8 cellular contexts compared by ENCODE assay signal in the genomic region with DNA sequence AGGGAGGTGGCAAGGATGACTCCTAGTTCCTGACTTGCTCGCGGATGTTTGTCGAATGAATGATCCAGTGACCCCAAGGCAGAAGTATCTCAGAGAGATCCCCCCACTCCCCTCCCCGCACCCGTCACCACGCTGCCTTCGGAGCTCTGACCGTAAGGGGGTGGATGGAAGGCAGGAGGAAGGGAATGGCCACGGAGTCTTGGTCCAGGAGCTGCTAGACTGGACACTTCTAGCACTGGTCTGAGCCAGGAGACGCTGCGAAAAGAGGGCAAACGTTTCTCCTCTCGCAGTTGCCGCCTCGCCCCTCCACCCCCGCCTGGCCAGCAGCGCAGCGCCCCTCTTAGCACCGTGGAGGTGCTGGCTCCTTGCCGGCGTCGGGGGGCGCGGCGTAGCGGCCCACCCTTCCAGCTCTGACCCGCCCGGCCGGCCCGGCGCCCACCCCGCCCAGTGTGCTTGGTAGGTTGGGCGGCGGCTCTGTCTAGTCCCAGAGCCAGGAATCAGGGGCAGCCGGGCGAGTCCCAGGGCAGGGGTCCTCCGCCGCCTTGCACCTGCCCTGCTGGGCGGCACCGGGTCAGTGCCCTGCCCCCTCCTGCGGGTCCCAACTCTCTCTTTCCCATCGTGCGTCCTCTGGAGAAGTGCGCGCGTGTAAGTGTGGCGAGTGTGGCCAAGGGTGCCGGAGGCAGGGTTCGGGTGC. TPM values are rescaled to one million over a fixed set of nuclear protein-coding genes. Genes with fewer than 3 reads are reported as not detected.
DNase-seq lines count a peak whose midpoint lies in the region; ATAC-seq, FAIRE-seq and TF ChIP-seq lines count a peak whose summit lies in the region.

No MANE protein-coding gene starts in this region.

- TF ChIP-seq CTCF in body of pancreas (IDR thresholded peaks at IDR 0.05) = no peak
- TF ChIP-seq CTCF in keratinocyte (optimal IDR thresholded peaks at IDR 0.05 in 1 of 3, IDR thresholded peaks at IDR 0.05 in 1 of 3, conservative IDR thresholded peaks at IDR 0.05 in 1 of 3; ENCODE audit: extremely low read depth in 1 of 3, insufficient read depth in 2 of 3, low read length in 3 of 3) = no peak

- peak overlapping the region; percentile 58 for H3K27ac ChIP-seq in CD4-positive, alpha-beta memory T cell (ENCODE audit: low read depth, low read length)
- peak overlapping the region; percentile 72 to 79 (median 76) for H3K27ac ChIP-seq in body of pancreas
- no peak overlapping the region for H3K27ac ChIP-seq in keratinocyte (ENCODE audit: control insufficient read depth, insufficient read depth, low read length)

- POLR2A ChIA-PET in CD4-positive, alpha-beta memory T cell (lab: Charles Lee; ENCODE audit: partially characterized antibody) = interaction anchor here (1.1 to 4.5 kb wide), 5 partner anchors 11 to 43 kb away, joined by 3 to 51 read pairs (median 19); partner anchors contain the start of genes PIGT and SYS1

- FAIRE-seq in keratinocyte (lab: Jason Lieb, UNC) = no peak

- H3K27ac Mint-ChIP-seq in CD4-positive, alpha-beta memory T cell = peak overlapping the region in 6 of 7 donors; percentile 48 to 82 (median 69)

- H3K27me3 Mint-ChIP-seq in CD4-positive, alpha-beta memory T cell = no peaks in the 10 kb centered on the region

- no peak for DNase-seq in CD4-positive, alpha-beta memory T cell
- DNase-seq in HuH-7.5 (ENCODE audit: low spot score) = peak; percentile 39
- peak in 1 of 4 donors; percentile 18 for DNase-seq in body of pancreas
- no peak for DNase-seq in keratinocyte (ENCODE audit: low read depth, low spot score)
- DNase-seq in stimulated activated naive CD8-positive, alpha-beta T cell treated with anti-CD3 and anti-CD28 coated beads, Interleukin-15, Interleukin-2, amounts not matched to agents 100 U/mL and 50 U/mL, for 24 hours = peak; percentile 19
- DNase-seq in NCI-H510A (lab: John Stamatoyannopoulos, UW) = no peak
- DNase-seq in occipital lobe (lab: John Stamatoyannopoulos, UW) = no peak

- TF ChIP-seq POLR2A in body of pancreas (IDR thresholded peaks at IDR 0.05) = no peak

- peaks cover 12 to 20% (median 15%) of the 10 kb centered on the region in 4 donors for H3K4me1 Mint-ChIP-seq in CD4-positive, alpha-beta memory T cell

- intact Hi-C loops in CD4-positive, alpha-beta memory T cell (cut with micrococcal nuclease) = loop anchor here (1.0 kb wide), 1 partner anchor 31 kb away; no protein-coding TSS in a partner anchor
- intact Hi-C loops in body of pancreas (cut with DNase I) = no loop called here

- H3K4me1 ChIP-seq in CD4-positive, alpha-beta memory T cell (ENCODE audit: insufficient read depth, low read length) = peaks cover 19% of the 10 kb centered on the region
- H3K4me1 ChIP-seq in body of pancreas (peaks cover 19% of the 10 kb centered on the region), keratinocyte (ENCODE audit: control insufficient read depth, extremely low read depth, insufficient read depth, low read length) (peaks cover 4% of the 10 kb centered on the region)

- peak overlapping the region; percentile 86 for H3K4me2 ChIP-seq in keratinocyte (ENCODE audit: control insufficient read depth, extremely low read depth, insufficient read depth, low read depth, low read length)

- peak; percentile 47 for ATAC-seq in body of pancreas
- ATAC-seq in stimulated activated naive CD8-positive, alpha-beta T cell treated with anti-CD3 and anti-CD28 coated beads, Interleukin-15, Interleukin-2, amounts not matched to agents 100 U/mL and 50 U/mL, for 24 hours = peak; percentile 42
- no peak for ATAC-seq in HG02571 (IDR thresholded peaks at IDR 0.05; ENCODE audit: unreplicated experiment)

- H3K36me3 ChIP-seq in CD4-positive, alpha-beta memory T cell (ENCODE audit: insufficient read depth, low read length) = no peaks in the 10 kb centered on the region
- peaks cover 0 to 6% of the 10 kb centered on the region in 2 donors for H3K36me3 ChIP-seq in body of pancreas (replicated peaks in 1 of 2; ENCODE audit: insufficient read depth in 1 of 2, low read depth in 2 of 2)
- H3K36me3 ChIP-seq in keratinocyte (ENCODE audit: control insufficient read depth in 2 of 2, extremely low read depth in 1 of 2, insufficient read depth in 2 of 2, low read length in 2 of 2) = peaks cover 5 to 10% of the 10 kb centered on the region in 2 experiments

- WGBS in body of pancreas, 2 donors = 2 to 3% methylated on average over 14 to 49 of the region's 49 CpGs

- H3K9me3 ChIP-seq in CD4-positive, alpha-beta memory T cell (ENCODE audit: control insufficient read depth in 1 of 2, low read length in 2 of 2) = peaks cover 0 to 4% of the 10 kb centered on the region in 2 donors
- H3K9me3 ChIP-seq in body of pancreas = peaks cover 0 to 5% (median 0%) of the 10 kb centered on the region in 3 donors
- H3K9me3 ChIP-seq in keratinocyte (ENCODE audit: control insufficient read depth, low read depth, low read length) = peaks cover 2% of the 10 kb centered on the region

- H4K20me1 ChIP-seq in keratinocyte (ENCODE audit: control insufficient read depth, extremely low read depth, insufficient read depth, low read length) = no peaks in the 10 kb centered on the region

- no peaks in the 10 kb centered on the region for H3K27me3 ChIP-seq in CD4-positive, alpha-beta memory T cell (ENCODE audit: insufficient read depth, low read length)
- H3K27me3 ChIP-seq in body of pancreas (no peaks in the 10 kb centered on the region), keratinocyte (ENCODE audit: control insufficient read depth, extremely low read depth, insufficient read depth, low read length) (peaks cover 8% of the 10 kb centered on the region)

- peak overlapping the region; percentile 84 for H2AFZ ChIP-seq in keratinocyte (ENCODE audit: control insufficient read depth, low read length)

- CTCF ChIA-PET in CD4-positive, alpha-beta memory T cell (lab: Charles Lee; ENCODE audit: partially characterized antibody) = interaction anchor here (0.7 to 1.9 kb wide), 5 partner anchors 11 to 34 kb away, joined by 3 to 9 read pairs (median 4); partner anchors contain the start of gene PIGT

- H3K79me2 ChIP-seq in keratinocyte (ENCODE audit: control insufficient read depth, insufficient read depth, low read length) = no peaks in the 10 kb centered on the region

- peak overlapping the region; percentile 77 for H3K9ac ChIP-seq in keratinocyte (ENCODE audit: control insufficient read depth, extremely low read depth, insufficient read depth, low read length)

- peaks cover 2% of the 10 kb centered on the region for H3K9me1 ChIP-seq in keratinocyte (ENCODE audit: control insufficient read depth, extremely low read depth, insufficient read depth, low read length)

- dilution Hi-C loops in keratinocyte (cut with MboI; ENCODE audit: extremely low pct_ligation_motif_present, low sequenced_read_pairs) = no loop called here

- peaks cover 0 to 11% (median under 1%) of the 10 kb centered on the region in 8 donors for H3K9me3 Mint-ChIP-seq in CD4-positive, alpha-beta memory T cell

- peak overlapping the region; percentile 79 to 90 (median 82) for H3K4me3 Mint-ChIP-seq in CD4-positive, alpha-beta memory T cell

- peaks cover 13 to 16% of the 10 kb centered on the region in 2 donors for H3K36me3 Mint-ChIP-seq in CD4-positive, alpha-beta memory T cell

- peak overlapping the region; percentile 49 to 79 for H3K4me3 ChIP-seq in CD4-positive, alpha-beta memory T cell (ENCODE audit: low read length in 2 of 2)
- H3K4me3 ChIP-seq in body of pancreas (peak overlapping the region; percentile 73 to 90), keratinocyte (ENCODE audit: control insufficient read depth in 2 of 3, extremely low read depth in 1 of 3, insufficient read depth in 2 of 3, low read depth in 1 of 3, low read length in 3 of 3) (peak overlapping the region; percentile 72 to 86 (median 79))

RNA-seq across cellular contexts. Expression of gene DBNDD2, which starts 2.4 kb away (rescaled TPM):
- total RNA-seq in CD4-positive, alpha-beta memory T cell = 10 to 100 TPM; 17.8 to 18.4 TPM
- 10 to 100 TPM; 12.9 to 15.4 TPM for polyA plus RNA-seq in CD4-positive, alpha-beta memory T cell
- total RNA-seq in body of pancreas (10 to 100 TPM; 10.5 to 20.5 TPM), occipital lobe (5.9 TPM)
- 33.8 to 42.3 TPM (median 37.4 TPM) in 3 replicates for polyA plus RNA-seq in keratinocyte
- polyA plus RNA-seq in keratinocyte (2011; ENCODE audit: low read depth) = 22.8 TPM
- 40.6 and 52.3 TPM in 2 replicates for polyA plus RNA-seq in keratinocyte (2011; cell fraction: cytosol; rRNA removed)
- polyA plus RNA-seq in keratinocyte (2011; cell fraction: nucleus; rRNA removed) = 24.9 and 25.0 TPM in 2 replicates
- polyA plus RNA-seq in keratinocyte (2012; ENCODE audit: low replicate concordance) = 31.8 and 32.8 TPM in 2 replicates
- polyA minus RNA-seq in keratinocyte = 15.8 to 30.9 TPM (median 19.2 TPM) in 3 replicates
- polyA minus RNA-seq in keratinocyte (2011; cell fraction: cytosol; rRNA and poly(A)+ RNA removed) = 8.8 TPM
- 5.4 and 5.7 TPM in 2 replicates for polyA minus RNA-seq in keratinocyte (2011; cell fraction: nucleus; rRNA and poly(A)+ RNA removed)

RNA-seq across cellular contexts. Expression of gene PIGT, which starts 10.2 kb away (rescaled TPM):
- 10 to 100 TPM; 81.9 to 84.5 TPM for total RNA-seq in CD4-positive, alpha-beta memory T cell
- 10 to 100 TPM; 85.6 to 92.2 TPM for polyA plus RNA-seq in CD4-positive, alpha-beta memory T cell
- total RNA-seq in body of pancreas (10 to 100 TPM; 38.6 to 50.3 TPM), occipital lobe (12.0 TPM)
- 25.9 to 37.6 TPM (median 26.5 TPM) in 3 replicates for polyA plus RNA-seq in keratinocyte
- 26.7 TPM for polyA plus RNA-seq in keratinocyte (2011; ENCODE audit: low read depth)
- 29.0 and 38.7 TPM in 2 replicates for polyA plus RNA-seq in keratinocyte (2011; cell fraction: cytosol; rRNA removed)
- polyA plus RNA-seq in keratinocyte (2011; cell fraction: nucleus; rRNA removed) = 45.6 and 57.8 TPM in 2 replicates
- 39.5 and 44.2 TPM in 2 replicates for polyA plus RNA-seq in keratinocyte (2012; ENCODE audit: low replicate concordance)
- polyA minus RNA-seq in keratinocyte = 25.6 to 90.6 TPM (median 30.8 TPM) in 3 replicates
- 41.1 TPM for polyA minus RNA-seq in keratinocyte (2011; cell fraction: cytosol; rRNA and poly(A)+ RNA removed)
- 26.4 and 29.9 TPM in 2 replicates for polyA minus RNA-seq in keratinocyte (2011; cell fraction: nucleus; rRNA and poly(A)+ RNA removed)

RNA-seq across cellular contexts. Expression of gene TP53TG5, which starts 27.6 kb away (rescaled TPM):
- total RNA-seq in CD4-positive, alpha-beta memory T cell = under 1 TPM in 1 of 2 experiments, not detected in 1; 0.36 TPM
- polyA plus RNA-seq in CD4-positive, alpha-beta memory T cell = under 1 TPM; 0.11 to 0.24 TPM
- total RNA-seq in body of pancreas = not detected
- not detected in 3 replicates for polyA plus RNA-seq in keratinocyte
- not detected for polyA plus RNA-seq in keratinocyte (2011; ENCODE audit: low read depth)
- polyA plus RNA-seq in keratinocyte (2011; cell fraction: cytosol; rRNA removed) = not detected in 2 replicates
- 0.22 TPM in 1 of 2 replicates, not detected in the other for polyA plus RNA-seq in keratinocyte (2011; cell fraction: nucleus; rRNA removed)
- 0.34 and 0.44 TPM in 2 replicates for polyA plus RNA-seq in keratinocyte (2012; ENCODE audit: low replicate concordance)
- polyA minus RNA-seq in keratinocyte = not detected in 3 replicates
- polyA minus RNA-seq in keratinocyte (2011; cell fraction: cytosol; rRNA and poly(A)+ RNA removed) = not detected
- polyA minus RNA-seq in keratinocyte (2011; cell fraction: nucleus; rRNA and poly(A)+ RNA removed) = not detected in 2 replicates
- total RNA-seq in occipital lobe = not detected

RNA-seq across cellular contexts. Expression of gene SYS1, which starts 42.8 kb away (rescaled TPM):
- total RNA-seq in CD4-positive, alpha-beta memory T cell = 10 to 100 TPM; 56.4 to 56.6 TPM
- 10 to 100 TPM; 24.7 to 30.2 TPM for polyA plus RNA-seq in CD4-positive, alpha-beta memory T cell
- 10 to 100 TPM; 14.2 to 15.3 TPM for total RNA-seq in body of pancreas
- polyA plus RNA-seq in keratinocyte = 16.8 to 29.8 TPM (median 22.0 TPM) in 3 replicates
- 2.4 TPM for polyA plus RNA-seq in keratinocyte (2011; ENCODE audit: low read depth)
- 18.0 and 21.4 TPM in 2 replicates for polyA plus RNA-seq in keratinocyte (2011; cell fraction: cytosol; rRNA removed)
- 17.8 and 20.3 TPM in 2 replicates for polyA plus RNA-seq in keratinocyte (2011; cell fraction: nucleus; rRNA removed)
- polyA plus RNA-seq in keratinocyte (2012; ENCODE audit: low replicate concordance) = 13.0 and 16.6 TPM in 2 replicates
- polyA minus RNA-seq in keratinocyte = 41.4 to 75.8 TPM (median 52.7 TPM) in 3 replicates
- 55.8 TPM for polyA minus RNA-seq in keratinocyte (2011; cell fraction: cytosol; rRNA and poly(A)+ RNA removed)
- polyA minus RNA-seq in keratinocyte (2011; cell fraction: nucleus; rRNA and poly(A)+ RNA removed) = 14.1 and 18.9 TPM in 2 replicates
- 23.4 TPM for total RNA-seq in occipital lobe

RNA-seq across cellular contexts. Expression of gene SDC4, which starts 57.5 kb away (rescaled TPM):
- 1 to 10 TPM; 3.8 to 3.9 TPM for total RNA-seq in CD4-positive, alpha-beta memory T cell
- polyA plus RNA-seq in CD4-positive, alpha-beta memory T cell = 1 to 10 TPM; 1.2 to 2.3 TPM
- total RNA-seq in body of pancreas = 10 to 100 TPM; 62.0 to 97.6 TPM
- polyA plus RNA-seq in keratinocyte = 114 to 206 TPM (median 140 TPM) in 3 replicates
- 28.2 TPM for polyA plus RNA-seq in keratinocyte (2011; ENCODE audit: low read depth)
- polyA plus RNA-seq in keratinocyte (2011; cell fraction: cytosol; rRNA removed) = 68.5 and 78.5 TPM in 2 replicates
- 189 and 212 TPM in 2 replicates for polyA plus RNA-seq in keratinocyte (2011; cell fraction: nucleus; rRNA removed)
- polyA plus RNA-seq in keratinocyte (2012; ENCODE audit: low replicate concordance) = 187 and 229 TPM in 2 replicates
- 183 to 252 TPM (median 197 TPM) in 3 replicates for polyA minus RNA-seq in keratinocyte
- polyA minus RNA-seq in keratinocyte (2011; cell fraction: cytosol; rRNA and poly(A)+ RNA removed) = 145 TPM
- 171 and 233 TPM in 2 replicates for polyA minus RNA-seq in keratinocyte (2011; cell fraction: nucleus; rRNA and poly(A)+ RNA removed)
- total RNA-seq in occipital lobe = 1.9 TPM

Comparison
In these comparisons a context has a peak if more than half of its experiments do, and no peak if none do; other contexts are left out.
1. DNase-seq: peak in HuH-7.5 (single experiment) and stimulated activated naive CD8-positive, alpha-beta T cell treated with anti-CD3 and anti-CD28 coated beads, Interleukin-15, Interleukin-2, amounts not matched to agents 100 U/mL and 50 U/mL, for 24 hours (single experiment); none in CD4-positive, alpha-beta memory T cell (0 of 5), keratinocyte (single experiment), NCI-H510A (single experiment) and occipital lobe (single experiment).
2. Peak in every context shown above with its lines, with median percentiles within 50 percentile points of each other: H3K4me3 ChIP-seq.